ENCODE assay signal across 8 cellular contexts in genomic region chrX:150361070-150361776, GRCh38. TPM values are rescaled to one million over a fixed set of nuclear protein-coding genes. Genes with fewer than 3 reads are reported as not detected.
DNase-seq lines count a peak whose midpoint lies in the region; ATAC-seq and TF ChIP-seq lines count a peak whose summit lies in the region.

No MANE protein-coding gene starts in this region.

- H3K9me3 ChIP-seq in IMR-90 (ENCODE audit: control insufficient read depth, insufficient read depth, low read length) (no peaks in the 10 kb centered on the region), heart right ventricle (peaks cover 0 to 4% (median 0%) of the 10 kb centered on the region in 11 donors), skeletal muscle tissue (ENCODE audit: control insufficient read depth in 3 of 3, low read length in 3 of 3) (no peaks in the 10 kb centered on the region), OCI-LY7 (ENCODE audit: low read length) (no peaks in the 10 kb centered on the region)

- no peak overlapping the region for H3K18ac ChIP-seq in IMR-90 (ENCODE audit: low read depth, low read length)

- no peak overlapping the region for H3K14ac ChIP-seq in IMR-90 (replicated peaks; ENCODE audit: low read depth, low read length)

- peak overlapping the region; percentile 83 for H3K4me3 ChIP-seq in IMR-90 (ENCODE audit: insufficient read depth, low read depth, low read length)
- peak overlapping the region; percentile 10 to 73 (median 62) for H3K4me3 ChIP-seq in heart right ventricle
- H3K4me3 ChIP-seq in skeletal muscle tissue (ENCODE audit: low read length in 3 of 3) = peak overlapping the region; percentile 74 to 83 (median 78)
- H3K4me3 ChIP-seq in OCI-LY7 (ENCODE audit: low read depth, low read length, poor library complexity, severe bottlenecking) = no peak overlapping the region

- in situ Hi-C loops in IMR-90 (cut with MboI; ENCODE audit: low sequenced_read_pairs) = loop anchor here (25.0 kb wide), 2 partner anchors 351 to 399 kb away; no protein-coding TSS in a partner anchor

- no peak overlapping the region for H3K4ac ChIP-seq in IMR-90 (ENCODE audit: low read depth, low read length)

- H2BK5ac ChIP-seq in IMR-90 (ENCODE audit: low read depth, low read length, poor library complexity, severe bottlenecking) = no peak overlapping the region

- H2AK9ac ChIP-seq in IMR-90 (replicated peaks; ENCODE audit: low read depth, low read length, poor library complexity) = peak overlapping the region; percentile 82

- no peaks in the 10 kb centered on the region for H3K9me2 ChIP-seq in OCI-LY7 (ENCODE audit: insufficient read depth, low read length)

- H4K20me1 ChIP-seq in IMR-90 (ENCODE audit: insufficient read depth, low read length) (no peaks in the 10 kb centered on the region), OCI-LY7 (ENCODE audit: insufficient read depth, low read length) (no peaks in the 10 kb centered on the region)

- WGBS in IMR-90 (ENCODE audit: extremely low coverage in 2 of 2, insufficient read length in 1 of 2), 2 experiments = 36% methylated on average over 20 of the region's 43 CpGs; no CpG with 5 or more reads in 1 of the 2 experiments
- WGBS in heart right ventricle, 2 donors = 9 to 14% methylated on average over 36 to 43 of the region's 43 CpGs

- H4K8ac ChIP-seq in IMR-90 (ENCODE audit: low read depth in 2 of 2, low read length in 2 of 2) = no peak overlapping the region

- dilution Hi-C loops in IMR-90 (cut with HindIII; ENCODE audit: low sequenced_read_pairs, unreplicated experiment) = no loop called here

- peak; percentile 48; the same call in 1 of the 2 replicates for TF ChIP-seq RAD21 in IMR-90 (IDR thresholded peaks at IDR 0.05; ENCODE audit: low read length)

- H3K4me1 ChIP-seq in IMR-90 (ENCODE audit: control insufficient read depth, insufficient read depth, low read length) = peaks cover 2% of the 10 kb centered on the region
- peaks cover 0 to 16% (median 10%) of the 10 kb centered on the region in 9 donors for H3K4me1 ChIP-seq in heart right ventricle
- H3K4me1 ChIP-seq in skeletal muscle tissue (ENCODE audit: control insufficient read depth in 3 of 3, insufficient read depth in 3 of 3, low read length in 3 of 3) = peaks cover 11 to 21% (median 15%) of the 10 kb centered on the region in 3 donors
- no peaks in the 10 kb centered on the region for H3K4me1 ChIP-seq in OCI-LY7 (ENCODE audit: insufficient read depth, low read length, poor library complexity, severe bottlenecking)

- no peak overlapping the region for H4K91ac ChIP-seq in IMR-90 (ENCODE audit: insufficient read depth, low read depth, low read length)

- H3K9me1 ChIP-seq in IMR-90 (ENCODE audit: insufficient read depth, low read length) = no peaks in the 10 kb centered on the region

- H2BK120ac ChIP-seq in IMR-90 (ENCODE audit: low read depth, low read length) = no peak overlapping the region

- ATAC-seq in IMR-90 (ENCODE audit: low read depth) (no peak), heart right ventricle (no peak), HG03457 (IDR thresholded peaks at IDR 0.05; ENCODE audit: unreplicated experiment) (no peak)

- DNase-seq in IMR-90 (peak; percentile 26), heart right ventricle (peak in 1 of 2 donors; percentile 8), NCI-H510A treated with DMSO at 0.1 percent for 48 hours (lab: John Stamatoyannopoulos, UW) (no peak), OCI-LY7 (ENCODE audit: low spot score) (no peak), 8988T (no peak)
- peak; percentile 41 to 57 for DNase-seq in activated T-cell treated with anti-CD3 and anti-CD28 coated beads, Interleukin-2, amount 50 U/mL, for 48 hours

- intact Hi-C loops in IMR-90 (cut with micrococcal nuclease) (loop anchor here (1.0 to 10.0 kb wide), 4 partner anchors 209 to 324 kb away; no protein-coding TSS in a partner anchor), heart right ventricle (cut with DNase I) (loop anchor here in 7 of 10 donors (5.0 to 10.0 kb wide), 5 partner anchors 124 to 399 kb away; no protein-coding TSS in a partner anchor), OCI-LY7 (cut with micrococcal nuclease; ENCODE audit: unreplicated experiment) (no loop called here)

- H2AFZ ChIP-seq in IMR-90 (replicated peaks; ENCODE audit: low read length, poor library complexity) (peak overlapping the region; percentile 88), OCI-LY7 (ENCODE audit: low read length) (no peak overlapping the region)

- H3K4me2 ChIP-seq in IMR-90 (ENCODE audit: low read depth, low read length) (peak overlapping the region; percentile 76), OCI-LY7 (ENCODE audit: low read length) (no peak overlapping the region)

- H3K27ac ChIP-seq in IMR-90 (ENCODE audit: insufficient read depth, low read length) = no peak overlapping the region
- H3K27ac ChIP-seq in heart right ventricle = no peak overlapping the region
- H3K27ac ChIP-seq in skeletal muscle tissue (ENCODE audit: low read depth, low read length) = no peak overlapping the region
- H3K27ac ChIP-seq in OCI-LY7 (ENCODE audit: low read depth, low read length, poor library complexity, severe bottlenecking) = no peak overlapping the region

- no peak overlapping the region for H4K5ac ChIP-seq in IMR-90 (ENCODE audit: low read depth, low read length)

- TF ChIP-seq CTCF in IMR-90 (conservative IDR thresholded peaks at IDR 0.05; ENCODE audit: low read depth, low read length) (peak; percentile 32; the same call in 1 of the 2 replicates), heart right ventricle (IDR thresholded peaks at IDR 0.05) (no peak), OCI-LY7 (conservative IDR thresholded peaks at IDR 0.05; ENCODE audit: low read length) (no peak)

- no peaks in the 10 kb centered on the region for H3K79me2 ChIP-seq in OCI-LY7 (ENCODE audit: insufficient read depth, low read depth, low read length)

- H3K27me3 ChIP-seq in IMR-90 (ENCODE audit: control insufficient read depth, insufficient read depth, low read length) (no peaks in the 10 kb centered on the region; the same call in 1 of the 2 replicates), heart right ventricle (peaks cover 0 to 77% (median 0%) of the 10 kb centered on the region in 7 donors), skeletal muscle tissue (ENCODE audit: control insufficient read depth in 3 of 3, insufficient read depth in 3 of 3, low read length in 3 of 3) (peaks cover 0 to 8% (median 0%) of the 10 kb centered on the region in 3 donors)

- CTCF ChIA-PET in IMR-90 (lab: Yijun Ruan, JAX) (no interaction called here), OCI-LY7 (lab: Charles Lee; ENCODE audit: unreplicated experiment) (no interaction called here)

- H2BK20ac ChIP-seq in IMR-90 (ENCODE audit: low read depth, low read length) = no peak overlapping the region

- no peak for TF ChIP-seq POLR2A in IMR-90 (IDR thresholded peaks at IDR 0.05; ENCODE audit: low read depth, low read length)

- H3K36me3 ChIP-seq in IMR-90 (ENCODE audit: control insufficient read depth, insufficient read depth, low read length) (no peaks in the 10 kb centered on the region), heart right ventricle (no peaks in the 10 kb centered on the region), skeletal muscle tissue (ENCODE audit: control insufficient read depth in 3 of 3, insufficient read depth in 3 of 3, low read length in 3 of 3) (no peaks in the 10 kb centered on the region), OCI-LY7 (ENCODE audit: insufficient read depth, low read length) (no peaks in the 10 kb centered on the region)

- no peak overlapping the region for H2BK15ac ChIP-seq in IMR-90 (ENCODE audit: low read depth, low read length)

- H3K79me1 ChIP-seq in IMR-90 (ENCODE audit: low read depth in 1 of 2, low read length in 2 of 2) = peaks cover 0 to 9% of the 10 kb centered on the region in 2 experiments; a peak in 1 of 4 replicates

- POLR2A ChIA-PET in IMR-90 (lab: Charles Lee; ENCODE audit: unreplicated experiment) (no interaction called here), OCI-LY7 (lab: Charles Lee) (no interaction called here)

- peak overlapping the region; percentile 12; the same call in 1 of the 2 replicates for H2AK5ac ChIP-seq in IMR-90 (ENCODE audit: low read depth, low read length)

- H3K56ac ChIP-seq in IMR-90 (ENCODE audit: extremely low read depth, insufficient read depth, low read length) = no peak overlapping the region

- H3K9ac ChIP-seq in IMR-90 (ENCODE audit: low read depth, low read length) (no peak overlapping the region), skeletal muscle tissue (ENCODE audit: low read depth in 1 of 3, low read length in 3 of 3) (peak overlapping the region in 1 of 3 donors; percentile 82)

- BruUV-seq in IMR-90 (replicated peaks; lab: Mats Ljungman, UMichigan) (no TSS peak), OCI-LY7 (replicated peaks; lab: Mats Ljungman, UMichigan) (no TSS peak)

- no peak overlapping the region for H3K23ac ChIP-seq in IMR-90 (ENCODE audit: low read depth, low read length)

TF ChIP-seq in IMR-90, 13 proteins besides CTCF, POLR2A, EP300 and RAD21:
- TF ChIP-seq RFX5 (IDR thresholded peaks at IDR 0.05; ENCODE audit: low read depth, low read length) = no peak
- peak; percentile 27; the same call in 1 of the 2 replicates for TF ChIP-seq SMC3 (IDR thresholded peaks at IDR 0.05; ENCODE audit: low read depth, low read length)

RNA-seq across cellular contexts. Expression of gene MAMLD1, which starts 1.9 kb away (rescaled TPM):
- total RNA-seq in IMR-90 (2012; rRNA removed) (1.4 TPM in 2 replicates), heart right ventricle (1 to 10 TPM; 1.2 to 4.2 (median 2.3) TPM), skeletal muscle tissue (2.6 TPM), OCI-LY7 (2022) (not detected in 2 replicates)
- polyA plus RNA-seq in IMR-90 (2012; rRNA removed) (10.6 and 11.0 TPM in 2 replicates), heart right ventricle (1 to 10 TPM; 1.4 to 2.7 TPM)
- 4.8 and 7.3 TPM in 2 replicates for polyA plus RNA-seq in IMR-90 (2012; cell fraction: cytosol; rRNA removed)
- 34.4 and 43.8 TPM in 2 replicates for polyA plus RNA-seq in IMR-90 (2012; cell fraction: nucleus; rRNA removed; ENCODE audit: low replicate concordance)
- not detected in 2 replicates for total RNA-seq in OCI-LY7 (2014; rRNA removed; shearing (Covaris generic))

Comparison
In these comparisons a context has a peak if more than half of its experiments do, and no peak if none do; other contexts are left out.
1. DNase-seq: peak in IMR-90 (single experiment) and activated T-cell treated with anti-CD3 and anti-CD28 coated beads, Interleukin-2, amount 50 U/mL, for 48 hours (2 of 2); none in NCI-H510A treated with DMSO at 0.1 percent for 48 hours (single experiment), OCI-LY7 (single experiment) and 8988T (single experiment).